ENCODE assay signal across 8 cellular contexts in genomic region chr19:44752816-44753618, GRCh38.
A peak's percentile ranks its signal among the peaks of the same experiment; 100 is the strongest.
DNase-seq lines count a peak whose midpoint lies in the region; ATAC-seq and TF ChIP-seq lines count a peak whose summit lies in the region.

No MANE protein-coding gene starts in this region.

- no peak for TF ChIP-seq POLR2A in erythroblast (IDR thresholded peaks at IDR 0.05; ENCODE audit: low read length)

- peak overlapping the region; percentile 31 for H3K4me3 ChIP-seq in AG09309 (ENCODE audit: control insufficient read depth, low read depth, low read length)
- H3K4me3 ChIP-seq in muscle layer of duodenum (ENCODE audit: low read depth in 1 of 2, low read length in 2 of 2): peak overlapping the region; percentile 59 to 66

- peak; percentile 92 for DNase-seq in AG09309 (ENCODE audit: low read depth)
- DNase-seq in NOMO-1 (lab: John Stamatoyannopoulos, UW; ENCODE audit: unreplicated experiment in 2 of 2): peak; percentile 95 to 96
- DNase-seq in activated CD8-positive, alpha-beta memory T cell treated with anti-CD3 and anti-CD28 coated beads, Interleukin-2, amount 50 U/mL, for 1 hour (ENCODE audit: extremely low read depth): peak; percentile 94
- peak; percentile 53 to 54 for DNase-seq in erythroblast (lab: John Stamatoyannopoulos, UW)
- peak; percentile 83 to 88 for DNase-seq in stimulated activated CD8-positive, alpha-beta memory T cell treated with anti-CD3 and anti-CD28 coated beads, Interleukin-7, amount 100 ng/mL, for 1 hour (ENCODE audit: low read depth in 2 of 2)

- TF ChIP-seq CTCF in AG09309 (IDR thresholded peaks at IDR 0.05; ENCODE audit: control insufficient read depth, insufficient read depth, low read depth, low read length, missing control alignments): peak; percentile 5

- peak overlapping the region; percentile 79 for H3K27ac ChIP-seq in muscle layer of duodenum (ENCODE audit: low read length)

- peak; percentile 69 for ATAC-seq in GM18907 (IDR thresholded peaks at IDR 0.05; ENCODE audit: unreplicated experiment)
- peak; percentile 67 for ATAC-seq in HG03135 (IDR thresholded peaks at IDR 0.05; ENCODE audit: unreplicated experiment)

- H3K9me3 ChIP-seq in muscle layer of duodenum (ENCODE audit: control insufficient read depth in 1 of 2, low read length in 2 of 2): no peaks in the 10 kb centered on the region

- peaks cover 27 to 54% of the 10 kb centered on the region in 2 donors for H3K4me1 ChIP-seq in muscle layer of duodenum (ENCODE audit: control insufficient read depth in 1 of 2, insufficient read depth in 2 of 2, low read length in 2 of 2)

- H3K36me3 ChIP-seq in muscle layer of duodenum (ENCODE audit: control insufficient read depth in 1 of 2, insufficient read depth in 2 of 2, low read length in 2 of 2): peaks cover 8 to 40% of the 10 kb centered on the region in 2 donors

- H3K27me3 ChIP-seq in muscle layer of duodenum (ENCODE audit: low read depth, low read length): no peaks in the 10 kb centered on the region

Comparison
In these comparisons a context has a peak if more than half of its experiments do, and no peak if none do; other contexts are left out.
1. Peak in every context shown above with its lines: DNase-seq, ATAC-seq, H3K4me3 ChIP-seq and H3K27ac ChIP-seq.